ENCODE assay signal across 24 cellular contexts in the genomic region with DNA sequence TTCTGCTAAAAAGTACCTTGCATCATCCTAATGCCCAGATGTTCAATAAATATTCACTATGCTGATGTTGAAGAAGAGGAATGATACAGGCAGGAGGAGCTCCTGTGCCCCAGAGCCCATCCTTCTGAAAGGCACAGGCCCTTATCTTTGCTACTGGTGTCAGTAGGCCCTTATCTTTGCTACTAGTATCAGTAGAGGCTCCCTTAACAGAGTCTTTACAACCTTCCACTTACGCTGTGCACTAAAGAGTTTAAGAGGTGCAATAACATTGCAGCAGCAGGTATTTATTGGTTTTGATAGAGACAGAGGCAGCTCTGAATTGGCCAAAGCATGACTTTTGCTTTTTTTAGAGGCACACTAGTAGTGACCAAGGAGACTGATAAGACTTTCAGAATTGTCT.
DNase-seq lines count a peak whose midpoint lies in the region; ATAC-seq and TF ChIP-seq lines count a peak whose summit lies in the region.
"Had no signal": no experiment of that assay in that cellular context is flagged by ENCODE, and none has a peak within 500 bp of the region (broad histone marks: within the 10 kb centered on the region; RNA-seq: fewer than 3 reads in every experiment).

No MANE protein-coding gene starts in this region.

- H3K4me3 ChIP-seq in mucosa of descending colon (no peak overlapping the region), osteoblast (ENCODE audit: insufficient read depth, low read length) (no peak overlapping the region), coronary artery (no peak overlapping the region)
- H3K4me3 ChIP-seq: BLaER1, GM12878 had no signal

- no peaks in the 10 kb centered on the region for H3K27me3 ChIP-seq in osteoblast (ENCODE audit: insufficient read depth, low read length)
- H3K27me3 ChIP-seq: BE2C, BLaER1 had no signal

- DNase-seq in OCI-M1 (lab: John Stamatoyannopoulos, UW) = peak; percentile 38
- no peak for DNase-seq in left colon
- peak in 1 of 3 donors; percentile 11 for DNase-seq in mucosa of descending colon
- DNase-seq in osteoblast (ENCODE audit: insufficient read length, low spot score, missing footprints) = no peak
- no peak for DNase-seq in coronary artery (ENCODE audit: low spot score)
- DNase-seq: 8988T; ACHN; BE2C; C1 segment of cervical spinal cord; CD4-positive, alpha-beta memory T cell; CD4-positive, CD25-positive, alpha-beta regulatory T cell; CD8-positive, alpha-beta memory T cell; COR-L47; DMS 273 treated with DMSO at 0.1 percent for 48 hours; DMS153; DMS53; DMS79; DND-41; EL; GDM1 had no signal

- no peaks in the 10 kb centered on the region for H3K79me2 ChIP-seq in osteoblast (ENCODE audit: insufficient read depth, low read length)

- no peak overlapping the region for H3K4me2 ChIP-seq in osteoblast (ENCODE audit: insufficient read depth, low read length)
- H3K4me2 ChIP-seq: BLaER1 had no signal

- peak; percentile 80 for ATAC-seq in left colon
- ATAC-seq in mucosa of descending colon = peak; percentile 70
- no peak for ATAC-seq in HG03520 (IDR thresholded peaks at IDR 0.05; ENCODE audit: unreplicated experiment)
- ATAC-seq in HG02678 (IDR thresholded peaks at IDR 0.05; ENCODE audit: unreplicated experiment) = no peak
- ATAC-seq: GM12878 had no signal

- H4K20me1 ChIP-seq in osteoblast (ENCODE audit: insufficient read depth, low read length) = no peaks in the 10 kb centered on the region
- H4K20me1 ChIP-seq: BLaER1 had no signal

- no peaks in the 10 kb centered on the region for H3K36me3 ChIP-seq in mucosa of descending colon (ENCODE audit: low read depth)
- H3K36me3 ChIP-seq in osteoblast (ENCODE audit: insufficient read depth, low read length) = no peaks in the 10 kb centered on the region
- H3K36me3 ChIP-seq: BE2C, BLaER1 had no signal

- H3K4me1 ChIP-seq in mucosa of descending colon (ENCODE audit: low read depth) = no peaks in the 10 kb centered on the region
- H3K4me1 ChIP-seq in osteoblast (ENCODE audit: insufficient read depth, low read length) = no peaks in the 10 kb centered on the region
- H3K4me1 ChIP-seq: BE2C had no signal

- TF ChIP-seq CTCF in mucosa of descending colon (IDR thresholded peaks at IDR 0.05) = no peak
- TF ChIP-seq CTCF in osteoblast (IDR thresholded peaks at IDR 0.05; ENCODE audit: extremely low read depth, low read depth, low read length) = no peak
- TF ChIP-seq CTCF in coronary artery (IDR thresholded peaks at IDR 0.05) = no peak

- H3K9me3 ChIP-seq in mucosa of descending colon = no peaks in the 10 kb centered on the region
- H3K9me3 ChIP-seq in osteoblast (ENCODE audit: low read depth, low read length) = no peaks in the 10 kb centered on the region
- H3K9me3 ChIP-seq: BE2C, BLaER1 had no signal

- intact Hi-C loops in left colon (cut with DNase I, micrococcal nuclease) (no loop called here), mucosa of descending colon (cut with DNase I, micrococcal nuclease) (no loop called here)

- H3K27ac ChIP-seq in osteoblast (ENCODE audit: low read depth, low read length) (no peak overlapping the region), coronary artery (no peak overlapping the region)
- H3K27ac ChIP-seq: BLaER1 had no signal

- H2AFZ ChIP-seq in osteoblast (ENCODE audit: low read length) = no peak overlapping the region

Comparison
In these comparisons a context has a peak if more than half of its experiments do, and no peak if none do; other contexts are left out.
1. ATAC-seq: peak in left colon (single experiment) and mucosa of descending colon (single experiment); none in HG03520 (single experiment) and HG02678 (single experiment).